ENCODE assay signal across 13 cellular contexts in genomic region chr12:122942609-122943008, GRCh38. TPM values are rescaled to one million over a fixed set of nuclear protein-coding genes. Genes with fewer than 3 reads are reported as not detected.
DNase-seq lines count a peak whose midpoint lies in the region; ATAC-seq and TF ChIP-seq lines count a peak whose summit lies in the region.
"Had no signal": no experiment of that assay in that cellular context is flagged by ENCODE, and none has a peak within 500 bp of the region (broad histone marks: within the 10 kb centered on the region; RNA-seq: fewer than 3 reads in every experiment).

No MANE protein-coding gene starts in this region.

- peak overlapping the region; percentile 61 for H3K4me2 ChIP-seq in BLaER1
- H3K4me2 ChIP-seq in IMR-90 (ENCODE audit: low read depth, low read length): no peak overlapping the region
- no peak overlapping the region for H3K4me2 ChIP-seq in neural progenitor cell

- TF ChIP-seq CTCF in IMR-90 (conservative IDR thresholded peaks at IDR 0.05; ENCODE audit: low read depth, low read length) (no peak), neural progenitor cell (IDR thresholded peaks at IDR 0.05) (no peak), colonic mucosa (IDR thresholded peaks at IDR 0.05) (no peak)
- no peak for TF ChIP-seq CTCF in CD4-positive, alpha-beta T cell (IDR thresholded peaks at IDR 0.05)

- H3K27me3 Mint-ChIP-seq in central memory CD8-positive, alpha-beta T cell: no peaks in the 10 kb centered on the region
- H3K27me3 Mint-ChIP-seq in neural progenitor cell (ENCODE audit: insufficient read depth, low read depth): peaks cover 10% of the 10 kb centered on the region
- H3K27me3 Mint-ChIP-seq in CD4-positive, alpha-beta T cell: no peaks in the 10 kb centered on the region
- H3K27me3 Mint-ChIP-seq: activated CD4-positive, alpha-beta memory T cell treated with anti-CD3 and anti-CD28 coated beads for 36 hours; stimulated activated naive B cell treated with anti-CD40 and anti-IgM and Interleukin-4, amounts not matched to agents 10 μg/mL and 1 μg/mL and 100 μg/mL, for 72 hours had no signal

- no peak overlapping the region for H2BK5ac ChIP-seq in IMR-90 (ENCODE audit: low read depth, low read length, poor library complexity, severe bottlenecking)

- H3K23ac ChIP-seq in IMR-90 (ENCODE audit: low read depth, low read length): no peak overlapping the region

- intact Hi-C loops in IMR-90 (cut with micrococcal nuclease): no loop called here
- intact Hi-C loops in CD4-positive, alpha-beta T cell (cut with DNase I, micrococcal nuclease): no loop called here
- intact Hi-C loops in colonic mucosa (cut with DNase I): no loop called here

- H3K4me3 ChIP-seq in BLaER1 (no peak overlapping the region), IMR-90 (ENCODE audit: insufficient read depth, low read depth, low read length) (no peak overlapping the region), neural progenitor cell (no peak overlapping the region), colonic mucosa (no peak overlapping the region)
- H3K4me3 ChIP-seq: Peyer's patch had no signal

- H2BK15ac ChIP-seq in IMR-90 (ENCODE audit: low read depth, low read length): no peak overlapping the region

- H3K4ac ChIP-seq in IMR-90 (ENCODE audit: low read depth, low read length): peak overlapping the region; percentile 27; the same call in 1 of the 2 replicates

- no peak overlapping the region for H4K5ac ChIP-seq in IMR-90 (ENCODE audit: low read depth, low read length)

- no peak overlapping the region for H4K91ac ChIP-seq in IMR-90 (ENCODE audit: insufficient read depth, low read depth, low read length)

- H3K27ac ChIP-seq in BLaER1: peak overlapping the region; percentile 49; the same call in 1 of the 2 replicates
- H3K27ac ChIP-seq in IMR-90 (ENCODE audit: insufficient read depth, low read length): no peak overlapping the region
- H3K27ac ChIP-seq in neural progenitor cell: no peak overlapping the region
- no peak overlapping the region for H3K27ac ChIP-seq in CD4-positive, alpha-beta T cell (ENCODE audit: low read depth, low read length)
- H3K27ac ChIP-seq in colonic mucosa: no peak overlapping the region

- no peaks in the 10 kb centered on the region for H3F3A ChIP-seq in neural progenitor cell (ENCODE audit: low read depth)

- H3K9ac ChIP-seq in BLaER1 (peak overlapping the region; percentile 25; the same call in 1 of the 2 replicates), IMR-90 (ENCODE audit: low read depth, low read length) (no peak overlapping the region), neural progenitor cell (no peak overlapping the region), colonic mucosa (ENCODE audit: low read depth in 2 of 2, low read length in 2 of 2) (no peak overlapping the region)

- H3K79me2 ChIP-seq in neural progenitor cell (ENCODE audit: low read depth): no peaks in the 10 kb centered on the region

- peaks cover 54% of the 10 kb centered on the region for H3K4me1 ChIP-seq in BLaER1
- peaks cover 22% of the 10 kb centered on the region for H3K4me1 ChIP-seq in IMR-90 (ENCODE audit: control insufficient read depth, insufficient read depth, low read length)
- no peaks in the 10 kb centered on the region for H3K4me1 ChIP-seq in neural progenitor cell
- peaks cover 16% of the 10 kb centered on the region for H3K4me1 ChIP-seq in colonic mucosa
- H3K4me1 ChIP-seq: BE2C had no signal

- peaks cover 40% of the 10 kb centered on the region for H3K9me1 ChIP-seq in IMR-90 (ENCODE audit: insufficient read depth, low read length)

- ATAC-seq in IMR-90 (ENCODE audit: low read depth): no peak
- ATAC-seq in central memory CD8-positive, alpha-beta T cell (replicated peaks; ENCODE audit: extremely low read depth, poor library complexity, severe bottlenecking): peak; percentile 40
- ATAC-seq in CD4-positive, alpha-beta T cell (ENCODE audit: poor library complexity): no peak
- ATAC-seq: stimulated activated naive B cell treated with anti-CD40 and anti-IgM and Interleukin-4, amounts not matched to agents 10 μg/mL and 1 μg/mL and 100 μg/mL, for 72 hours had no signal

- no peak overlapping the region for H3K27ac Mint-ChIP-seq in central memory CD8-positive, alpha-beta T cell (ENCODE audit: low read depth)
- H3K27ac Mint-ChIP-seq in neural progenitor cell: no peak overlapping the region
- H3K27ac Mint-ChIP-seq in CD4-positive, alpha-beta T cell: no peak overlapping the region
- H3K27ac Mint-ChIP-seq: activated CD4-positive, alpha-beta memory T cell treated with anti-CD3 and anti-CD28 coated beads for 36 hours; stimulated activated naive B cell treated with anti-CD40 and anti-IgM and Interleukin-4, amounts not matched to agents 10 μg/mL and 1 μg/mL and 100 μg/mL, for 72 hours had no signal

- H3K9me3 Mint-ChIP-seq in central memory CD8-positive, alpha-beta T cell: no peaks in the 10 kb centered on the region
- H3K9me3 Mint-ChIP-seq in neural progenitor cell: no peaks in the 10 kb centered on the region
- H3K9me3 Mint-ChIP-seq in CD4-positive, alpha-beta T cell: no peaks in the 10 kb centered on the region
- H3K9me3 Mint-ChIP-seq: activated CD4-positive, alpha-beta memory T cell treated with anti-CD3 and anti-CD28 coated beads for 36 hours; stimulated activated naive B cell treated with anti-CD40 and anti-IgM and Interleukin-4, amounts not matched to agents 10 μg/mL and 1 μg/mL and 100 μg/mL, for 72 hours had no signal

- H3K18ac ChIP-seq in IMR-90 (ENCODE audit: low read depth, low read length): no peak overlapping the region

- H3K36me3 Mint-ChIP-seq in central memory CD8-positive, alpha-beta T cell (ENCODE audit: insufficient read depth): peaks cover 3% of the 10 kb centered on the region
- peaks cover 2% of the 10 kb centered on the region for H3K36me3 Mint-ChIP-seq in neural progenitor cell
- H3K36me3 Mint-ChIP-seq in CD4-positive, alpha-beta T cell (ENCODE audit: low read depth): no peaks in the 10 kb centered on the region
- H3K36me3 Mint-ChIP-seq: activated CD4-positive, alpha-beta memory T cell treated with anti-CD3 and anti-CD28 coated beads for 36 hours had no signal

- no peak for TF ChIP-seq RAD21 in IMR-90 (IDR thresholded peaks at IDR 0.05; ENCODE audit: low read length)

- no peak overlapping the region for H3K56ac ChIP-seq in IMR-90 (ENCODE audit: extremely low read depth, insufficient read depth, low read length)

- in situ Hi-C loops in IMR-90 (cut with MboI; ENCODE audit: low sequenced_read_pairs): no loop called here
- in situ Hi-C loops in ACHN (cut with HindIII; ENCODE audit: low pct_ligation_motif_present, low pct_unique_long_range_greater_than_20kb, low sequenced_read_pairs): no loop called here

- H2BK20ac ChIP-seq in IMR-90 (ENCODE audit: low read depth, low read length): no peak overlapping the region

- CTCF ChIA-PET in IMR-90 (lab: Yijun Ruan, JAX): no interaction called here
- CTCF ChIA-PET in CD4-positive, alpha-beta T cell (lab: Charles Lee): no interaction called here

- H3K36me3 ChIP-seq in BLaER1: peaks cover 16% of the 10 kb centered on the region
- no peaks in the 10 kb centered on the region for H3K36me3 ChIP-seq in IMR-90 (ENCODE audit: control insufficient read depth, insufficient read depth, low read length)
- no peaks in the 10 kb centered on the region for H3K36me3 ChIP-seq in neural progenitor cell
- no peaks in the 10 kb centered on the region for H3K36me3 ChIP-seq in colonic mucosa
- H3K36me3 ChIP-seq: BE2C, Peyer's patch had no signal

- H3K27me3 ChIP-seq in BLaER1 (no peaks in the 10 kb centered on the region), IMR-90 (ENCODE audit: control insufficient read depth, insufficient read depth, low read length) (no peaks in the 10 kb centered on the region), neural progenitor cell (no peaks in the 10 kb centered on the region), colonic mucosa (no peaks in the 10 kb centered on the region)
- no peaks in the 10 kb centered on the region for H3K27me3 ChIP-seq in CD4-positive, alpha-beta T cell (ENCODE audit: control insufficient read depth, insufficient read depth, low read length)
- H3K27me3 ChIP-seq: BE2C, Peyer's patch had no signal

- H3K14ac ChIP-seq in IMR-90 (replicated peaks; ENCODE audit: low read depth, low read length): no peak overlapping the region

- 0 out of 2 replicates have a peak overlapping the region, but pooled peaks have one; percentile 4 for H2AK5ac ChIP-seq in IMR-90 (ENCODE audit: low read depth, low read length)

- TF ChIP-seq POLR2A in IMR-90 (IDR thresholded peaks at IDR 0.05; ENCODE audit: low read depth, low read length): no peak

- no peaks in the 10 kb centered on the region for H4K20me1 ChIP-seq in BLaER1
- no peaks in the 10 kb centered on the region for H4K20me1 ChIP-seq in IMR-90 (ENCODE audit: insufficient read depth, low read length)
- H4K20me1 ChIP-seq in neural progenitor cell (ENCODE audit: low read depth): no peaks in the 10 kb centered on the region

- H2BK120ac ChIP-seq in IMR-90 (ENCODE audit: low read depth, low read length): no peak overlapping the region

- no CpG with 5 or more reads among the region's 1 CpG for WGBS in IMR-90 (ENCODE audit: extremely low coverage in 2 of 2, insufficient read length in 1 of 2), 2 experiments

- no TSS peak for BruUV-seq in IMR-90 (replicated peaks; lab: Mats Ljungman, UMichigan)

- peaks cover 24% of the 10 kb centered on the region for H3K4me1 Mint-ChIP-seq in central memory CD8-positive, alpha-beta T cell
- peaks cover 18% of the 10 kb centered on the region for H3K4me1 Mint-ChIP-seq in neural progenitor cell
- no peaks in the 10 kb centered on the region for H3K4me1 Mint-ChIP-seq in CD4-positive, alpha-beta T cell (ENCODE audit: low read depth)

- DNase-seq in IMR-90 (peak; percentile 31), neural progenitor cell (ENCODE audit: low spot score) (no peak), ACHN (no peak), colonic mucosa (no peak), NCI-H187 (lab: John Stamatoyannopoulos, UW) (no peak)
- no peak for DNase-seq in central memory CD8-positive, alpha-beta T cell (ENCODE audit: low spot score in 2 of 2)
- no peak for DNase-seq in CD4-positive, alpha-beta T cell
- DNase-seq: activated CD4-positive, alpha-beta memory T cell treated with anti-CD3 and anti-CD28 coated beads for 36 hours; BE2C; stimulated activated CD4-positive, alpha-beta T cell treated with anti-CD3 and anti-CD28 coated beads, Interleukin-2, amount 100 ng/mL, for 48 hours; stimulated activated naive B cell treated with anti-CD40 and anti-IgM and Interleukin-4, amounts not matched to agents 10 μg/mL and 1 μg/mL and 100 μg/mL, for 72 hours had no signal

- POLR2A ChIA-PET in IMR-90 (lab: Charles Lee; ENCODE audit: unreplicated experiment): no interaction called here
- POLR2A ChIA-PET in CD4-positive, alpha-beta T cell (lab: Charles Lee): no interaction called here

- H3K4me3 Mint-ChIP-seq in central memory CD8-positive, alpha-beta T cell: no peak overlapping the region
- H3K4me3 Mint-ChIP-seq in neural progenitor cell: peak overlapping the region; percentile 31
- H3K4me3 Mint-ChIP-seq in CD4-positive, alpha-beta T cell: no peak overlapping the region
- H3K4me3 Mint-ChIP-seq: activated CD4-positive, alpha-beta memory T cell treated with anti-CD3 and anti-CD28 coated beads for 36 hours; stimulated activated naive B cell treated with anti-CD40 and anti-IgM and Interleukin-4, amounts not matched to agents 10 μg/mL and 1 μg/mL and 100 μg/mL, for 72 hours had no signal

- H3K79me1 ChIP-seq in IMR-90 (ENCODE audit: low read depth in 1 of 2, low read length in 2 of 2): peaks cover 0 to 14% of the 10 kb centered on the region in 2 experiments; a peak in 1 of 4 replicates

- dilution Hi-C loops in IMR-90 (cut with HindIII; ENCODE audit: low sequenced_read_pairs, unreplicated experiment): no loop called here

- H2AFZ ChIP-seq in IMR-90 (replicated peaks; ENCODE audit: low read length, poor library complexity) (no peak overlapping the region), neural progenitor cell (replicated peaks) (no peak overlapping the region)

- no peak overlapping the region for H2AK9ac ChIP-seq in IMR-90 (replicated peaks; ENCODE audit: low read depth, low read length, poor library complexity)

- no peak overlapping the region for H4K8ac ChIP-seq in IMR-90 (ENCODE audit: low read depth in 2 of 2, low read length in 2 of 2)

- H3K9me3 ChIP-seq in BLaER1 (no peaks in the 10 kb centered on the region), IMR-90 (ENCODE audit: control insufficient read depth, insufficient read depth, low read length) (no peaks in the 10 kb centered on the region), neural progenitor cell (ENCODE audit: low read depth) (no peaks in the 10 kb centered on the region), colonic mucosa (no peaks in the 10 kb centered on the region)
- no peaks in the 10 kb centered on the region for H3K9me3 ChIP-seq in CD4-positive, alpha-beta T cell (ENCODE audit: control insufficient read depth, low read length)
- H3K9me3 ChIP-seq: BE2C, Peyer's patch had no signal

RNA-seq across cellular contexts. Expression of gene ABCB9, which starts 23.7 kb away (rescaled TPM):
- total RNA-seq in IMR-90 (2012; rRNA removed) (5.6 and 7.2 TPM in 2 replicates), neural progenitor cell (ENCODE audit: low replicate concordance) (1.9 and 5.3 TPM in 2 replicates), colonic mucosa (1 to 10 TPM; 4.3 to 4.5 TPM)
- 7.8 and 8.3 TPM in 2 replicates for polyA plus RNA-seq in IMR-90 (2012; rRNA removed)
- 6.6 and 7.8 TPM in 2 replicates for polyA plus RNA-seq in IMR-90 (2012; cell fraction: cytosol; rRNA removed)
- 14.2 and 28.2 TPM in 2 replicates for polyA plus RNA-seq in IMR-90 (2012; cell fraction: nucleus; rRNA removed; ENCODE audit: low replicate concordance)
- 1 to 10 TPM; 5.4 to 6.2 TPM for total RNA-seq in CD4-positive, alpha-beta T cell

RNA-seq across cellular contexts. Expression of gene OGFOD2, which starts 32.4 kb away (rescaled TPM):
- total RNA-seq in IMR-90 (2012; rRNA removed): 4.3 and 4.7 TPM in 2 replicates
- 18.2 and 19.0 TPM in 2 replicates for polyA plus RNA-seq in IMR-90 (2012; rRNA removed)
- polyA plus RNA-seq in IMR-90 (2012; cell fraction: cytosol; rRNA removed): 7.7 and 16.7 TPM in 2 replicates
- 31.5 and 87.3 TPM in 2 replicates for polyA plus RNA-seq in IMR-90 (2012; cell fraction: nucleus; rRNA removed; ENCODE audit: low replicate concordance)
- 9.9 and 20.6 TPM in 2 replicates for total RNA-seq in neural progenitor cell (ENCODE audit: low replicate concordance)
- total RNA-seq in CD4-positive, alpha-beta T cell: 10 to 100 TPM; 12.0 to 14.9 TPM
- total RNA-seq in colonic mucosa: 10 to 100 TPM; 15.9 to 28.1 TPM

RNA-seq across cellular contexts. Expression of gene ARL6IP4, which starts 37.9 kb away (rescaled TPM):
- total RNA-seq in IMR-90 (2012; rRNA removed) (161 and 205 TPM in 2 replicates), neural progenitor cell (ENCODE audit: low replicate concordance) (83.8 and 143 TPM in 2 replicates), colonic mucosa (100 to 1,000 TPM; 130 to 192 TPM)
- polyA plus RNA-seq in IMR-90 (2012; rRNA removed): 254 and 258 TPM in 2 replicates
- polyA plus RNA-seq in IMR-90 (2012; cell fraction: cytosol; rRNA removed): 195 and 234 TPM in 2 replicates
- polyA plus RNA-seq in IMR-90 (2012; cell fraction: nucleus; rRNA removed; ENCODE audit: low replicate concordance): 276 and 281 TPM in 2 replicates
- total RNA-seq in CD4-positive, alpha-beta T cell: 100 to 1,000 TPM; 140 to 142 TPM

RNA-seq across cellular contexts. Expression of gene VPS37B, which starts 46.7 kb away (rescaled TPM):
- total RNA-seq in IMR-90 (2012; rRNA removed): 8.6 and 13.9 TPM in 2 replicates
- 25.7 and 29.9 TPM in 2 replicates for polyA plus RNA-seq in IMR-90 (2012; rRNA removed)
- polyA plus RNA-seq in IMR-90 (2012; cell fraction: cytosol; rRNA removed): 30.2 and 32.2 TPM in 2 replicates
- 46.1 and 46.4 TPM in 2 replicates for polyA plus RNA-seq in IMR-90 (2012; cell fraction: nucleus; rRNA removed; ENCODE audit: low replicate concordance)
- 19.4 and 23.9 TPM in 2 replicates for total RNA-seq in neural progenitor cell (ENCODE audit: low replicate concordance)
- total RNA-seq in CD4-positive, alpha-beta T cell: 100 to 1,000 TPM in 1 of 2 experiments, 10 to 100 TPM in 1; 97.7 to 104 TPM
- total RNA-seq in colonic mucosa: 10 to 100 TPM; 64.8 to 73.5 TPM
